13 cellular contexts compared by ENCODE assay signal in genomic region chr17:76132574-76133338, GRCh38. TPM values are rescaled to one million over a fixed set of nuclear protein-coding genes. Genes with fewer than 3 reads are reported as not detected.
DNase-seq lines count a peak whose midpoint lies in the region; ATAC-seq and TF ChIP-seq lines count a peak whose summit lies in the region.
"Had no signal": no experiment of that assay in that cellular context is flagged by ENCODE, and none has a peak within 500 bp of the region (broad histone marks: within the 10 kb centered on the region; RNA-seq: fewer than 3 reads in every experiment).

No MANE protein-coding gene starts in this region.

- peaks cover 76% of the 10 kb centered on the region for H3K27me3 ChIP-seq in gastroesophageal sphincter
- peaks cover 5% of the 10 kb centered on the region for H3K27me3 ChIP-seq in prostate gland (replicated peaks; ENCODE audit: insufficient read depth)
- peaks cover 0 to 33% (median 5%) of the 10 kb centered on the region in 45 donors for H3K27me3 ChIP-seq in dorsolateral prefrontal cortex

- CTCF ChIA-PET in HEK293 (lab: Yijun Ruan, JAX): interaction anchor here (0.5 to 2.8 kb wide), 11 partner anchors 7 to 147 kb away, joined by 3 to 14 read pairs (median 7); no protein-coding TSS in a partner anchor

- 60 to 82% methylated on average over 1 to 2 of the region's 21 CpGs for WGBS in gastroesophageal sphincter (ENCODE audit: low coverage in 1 of 2), 2 donors
- WGBS in prostate gland: 25% methylated on average over 20 of the region's 21 CpGs

- TF ChIP-seq EP300 in gastroesophageal sphincter (IDR thresholded peaks at IDR 0.05): no peak

- H3K27ac ChIP-seq in HEK293 (ENCODE audit: extremely low read depth, low read depth, low read length) (no peak overlapping the region), gastroesophageal sphincter (no peak overlapping the region), prostate gland (peak overlapping the region; percentile 67 to 74), dorsolateral prefrontal cortex (no peak overlapping the region)
- H3K27ac ChIP-seq: spleen had no signal

- H3K36me3 ChIP-seq in HEK293 (ENCODE audit: control insufficient read depth in 2 of 2, insufficient read depth in 1 of 2, low read length in 2 of 2) (no peaks in the 10 kb centered on the region), gastroesophageal sphincter (no peaks in the 10 kb centered on the region), prostate gland (no peaks in the 10 kb centered on the region)
- H3K36me3 ChIP-seq: spleen had no signal

- intact Hi-C loops in prostate gland (cut with DNase I) (no loop called here), dorsolateral prefrontal cortex (cut with DNase I) (no loop called here), head of caudate nucleus (cut with DNase I) (loop anchor here (10.0 kb wide), 1 partner anchor 52 kb away; no protein-coding TSS in a partner anchor)

- H3K4me1 ChIP-seq in HEK293 (ENCODE audit: control insufficient read depth, insufficient read depth, low read length): peaks cover 4% of the 10 kb centered on the region
- H3K4me1 ChIP-seq in gastroesophageal sphincter: peaks cover 0 to 5% (median 0%) of the 10 kb centered on the region in 3 donors
- H3K4me1 ChIP-seq in prostate gland (replicated peaks): no peaks in the 10 kb centered on the region

- ATAC-seq in gastroesophageal sphincter (peak; percentile 13), HG03565 (IDR thresholded peaks at IDR 0.05; ENCODE audit: unreplicated experiment) (no peak)
- ATAC-seq: T-helper 17 cell had no signal

- DNase-seq in NCI-H510A treated with DMSO at 0.1 percent for 48 hours (lab: John Stamatoyannopoulos, UW) (peak; percentile 98), prostate gland (ENCODE audit: low spot score) (peak; percentile 79), OCI-M1 (lab: John Stamatoyannopoulos, UW) (no peak), dorsolateral prefrontal cortex (no peak), head of caudate nucleus (no peak)
- DNase-seq: activated CD8-positive, alpha-beta memory T cell treated with anti-CD3 and anti-CD28 coated beads, Interleukin-2, amount 50 U/mL, for 4 hours; HCEC 1CT; spleen; T-helper 17 cell had no signal

- no peaks in the 10 kb centered on the region for H3K9me3 ChIP-seq in HEK293 (ENCODE audit: control insufficient read depth, insufficient read depth, low read depth, low read length)
- no peaks in the 10 kb centered on the region for H3K9me3 ChIP-seq in gastroesophageal sphincter
- H3K9me3 ChIP-seq in prostate gland: no peaks in the 10 kb centered on the region
- H3K9me3 ChIP-seq: spleen had no signal

- H3K4me3 ChIP-seq in HEK293 (ENCODE audit: low read depth, low read length): no peak overlapping the region
- H3K4me3 ChIP-seq in gastroesophageal sphincter: no peak overlapping the region
- no peak overlapping the region for H3K4me3 ChIP-seq in prostate gland
- no peak overlapping the region for H3K4me3 ChIP-seq in dorsolateral prefrontal cortex
- H3K4me3 ChIP-seq: spleen had no signal

- POLR2A ChIA-PET in HEK293 (lab: Yijun Ruan, JAX): interaction anchor here (0.5 to 2.5 kb wide), 11 partner anchors 8 to 551 kb away, joined by 3 to 11 read pairs (median 4); partner anchors contain the start of genes EXOC7, FOXJ1 and UBALD2

- no peak for TF ChIP-seq POLR2A in gastroesophageal sphincter (IDR thresholded peaks at IDR 0.05)
- peak; percentile 61 for TF ChIP-seq POLR2A in prostate gland (IDR thresholded peaks at IDR 0.05)

- TF ChIP-seq CTCF in HEK293 (tag by site-specific recombination; IDR thresholded peaks at IDR 0.05) (no peak), gastroesophageal sphincter (IDR thresholded peaks at IDR 0.05) (no peak), prostate gland (IDR thresholded peaks at IDR 0.05) (peak in 2 of 4 experiments; percentile 12 to 50), dorsolateral prefrontal cortex (IDR thresholded peaks at IDR 0.05 in 54 of 56, conservative IDR thresholded peaks at IDR 0.05 in 2 of 56; ENCODE audit: low read depth in 1 of 56, partially characterized antibody in 56 of 56) (no peak)

TF ChIP-seq in HEK293, 187 proteins besides CTCF, POLR2A, EP300 and RAD21:
- no peak for TF ChIP-seq MZF1 (tag by site-specific recombination; IDR thresholded peaks at IDR 0.05; ENCODE audit: borderline replicate concordance)
- no peak for TF ChIP-seq ZFP37 (tag by site-specific recombination; IDR thresholded peaks at IDR 0.05)
- peak; percentile 15; the same call in 1 of the 2 replicates for TF ChIP-seq SP2 (tag by site-specific recombination; IDR thresholded peaks at IDR 0.05)
- TF ChIP-seq GLIS2 (tag by site-specific recombination; IDR thresholded peaks at IDR 0.05): peak; percentile 23; the same call in 1 of the 2 replicates
- peak; percentile 94 for TF ChIP-seq KLF1 (tag by site-specific recombination; IDR thresholded peaks at IDR 0.05)
- peak; percentile 55 for TF ChIP-seq SP7 (tag by site-specific recombination; IDR thresholded peaks at IDR 0.05)
- TF ChIP-seq GLIS1 (tag by site-specific recombination; IDR thresholded peaks at IDR 0.05): peak; percentile 86
- 0 out of 2 replicates have a peak, but pooled peaks have one; percentile 32 for TF ChIP-seq ZNF423 (tag by site-specific recombination; IDR thresholded peaks at IDR 0.05)
- TF ChIP-seq EGR2 (tag by site-specific recombination; IDR thresholded peaks at IDR 0.05; ENCODE audit: low read depth): peak; percentile 84
- no peak for TF ChIP-seq ZNF274 (IDR thresholded peaks at IDR 0.05; ENCODE audit: low read length)
- TF ChIP-seq ZNF274 (tag by site-specific recombination; IDR thresholded peaks at IDR 0.05; ENCODE audit: borderline replicate concordance): no peak
- TF ChIP-seq PBX3 (CRISPR knock-in tag; IDR thresholded peaks at IDR 0.05): no peak
- TF ChIP-seq ZEB2 (tag by site-specific recombination; IDR thresholded peaks at IDR 0.05): no peak
- no peak for TF ChIP-seq YY2 (tag by site-specific recombination; IDR thresholded peaks at IDR 0.05)
- TF ChIP-seq IKZF3 (tag by site-specific recombination; IDR thresholded peaks at IDR 0.05): peak; percentile 46; the same call in 1 of the 2 replicates
- peak; percentile 70 for TF ChIP-seq ZFHX2 (tag by site-specific recombination; conservative IDR thresholded peaks at IDR 0.05)
- TF ChIP-seq ZNF561 (tag by site-specific recombination; IDR thresholded peaks at IDR 0.05; ENCODE audit: borderline replicate concordance): no peak
- TF ChIP-seq ZNF621 (tag by site-specific recombination; IDR thresholded peaks at IDR 0.05): no peak
- peak; percentile 58 for TF ChIP-seq ZIC2 (tag by site-specific recombination; IDR thresholded peaks at IDR 0.05)
- no peak for TF ChIP-seq ZNF10 (tag by site-specific recombination; IDR thresholded peaks at IDR 0.05)
- TF ChIP-seq ZNF830 (tag by site-specific recombination; IDR thresholded peaks at IDR 0.05; ENCODE audit: low read depth): no peak

RNA-seq across cellular contexts. Expression of gene FOXJ1, which starts 8.3 kb away (rescaled TPM):
- not detected for total RNA-seq in gastroesophageal sphincter
- total RNA-seq in prostate gland: 10 to 100 TPM in 1 of 2 donors, under 1 TPM in 1; 0.55 to 11.2 TPM
- total RNA-seq in dorsolateral prefrontal cortex: 10 to 100 TPM in 5 of 120 experiments, 1 to 10 TPM in 102, under 1 TPM in 13; 0.39 to 24.1 (median 2.3) TPM

RNA-seq across cellular contexts. Expression of gene EXOC7, which starts 29.2 kb away (rescaled TPM):
- total RNA-seq in gastroesophageal sphincter (100 to 1,000 TPM in 1 of 4 donors, 10 to 100 TPM in 3; 69.3 to 107 (median 83.9) TPM), prostate gland (100 to 1,000 TPM; 136 to 159 TPM), dorsolateral prefrontal cortex (100 to 1,000 TPM; 155 to 256 (median 195) TPM)

RNA-seq across cellular contexts. Expression of gene ZACN, which starts 53.8 kb away (rescaled TPM):
- total RNA-seq in gastroesophageal sphincter (not detected), prostate gland (not detected), dorsolateral prefrontal cortex (1 to 10 TPM in 1 of 120 experiments, under 1 TPM in 15, not detected in 104; 0.13 to 1.2 (median 0.26) TPM)
- total RNA-seq: mesenteric fat pad had no signal

RNA-seq across cellular contexts. Expression of gene GALR2, which starts 58.2 kb away (rescaled TPM):
- total RNA-seq in gastroesophageal sphincter (not detected), prostate gland (under 1 TPM in 1 of 2 donors, not detected in 1; 0.80 TPM), dorsolateral prefrontal cortex (under 1 TPM in 7 of 120 experiments, not detected in 113; 0.22 to 0.52 (median 0.36) TPM)
- total RNA-seq: mesenteric fat pad had no signal

Comparison
In these comparisons a context has a peak if more than half of its experiments do, and no peak if none do; other contexts are left out.
1. H3K27ac ChIP-seq: peak in prostate gland (2 of 2); none in HEK293 (single experiment), gastroesophageal sphincter (0 of 4) and dorsolateral prefrontal cortex (0 of 59).
2. DNase-seq: peak in NCI-H510A treated with DMSO at 0.1 percent for 48 hours (single experiment) and prostate gland (single experiment); none in OCI-M1 (single experiment), dorsolateral prefrontal cortex (0 of 10) and head of caudate nucleus (0 of 42).